In genomic region chr14:69696633-69697557, GRCh38 we compare ENCODE assay signal across 8 cellular contexts.
DNase-seq lines count a peak whose midpoint lies in the region; ATAC-seq and TF ChIP-seq lines count a peak whose summit lies in the region.

No MANE protein-coding gene starts in this region.

- no peaks in the 10 kb centered on the region for H3K36me3 ChIP-seq in PC-3 (ENCODE audit: low read depth, low read length)
- no peaks in the 10 kb centered on the region for H3K36me3 ChIP-seq in ectodermal cell (ENCODE audit: control insufficient read depth, insufficient read depth, low read length)

- 94 to 98% methylated on average over 7 to 8 of the region's 8 CpGs for WGBS in ectodermal cell, 2 experiments

- H3K27ac ChIP-seq in PC-3 (ENCODE audit: low read length) (no peak overlapping the region), ectodermal cell (ENCODE audit: insufficient read depth, low read depth, low read length, poor library complexity, severe bottlenecking) (peak overlapping the region; percentile 40), skin epidermis (peak overlapping the region in 19 of 21 experiments; percentile 6 to 85 (median 74))

- no peak overlapping the region for H3K9ac ChIP-seq in PC-3 (ENCODE audit: low read length)

- no peak overlapping the region for H2AFZ ChIP-seq in PC-3 (ENCODE audit: low read length)

- H4K20me1 ChIP-seq in PC-3 (ENCODE audit: low read length): no peaks in the 10 kb centered on the region

- POLR2A ChIA-PET in PC-3 (lab: Charles Lee; ENCODE audit: unreplicated experiment): no interaction called here

- DNase-seq in NCI-H2196 (lab: John Stamatoyannopoulos, UW; ENCODE audit: unreplicated experiment): peak; percentile 35
- no peak for DNase-seq in NCI-H2196 treated with DMSO at 0.1 percent for 48 hours (lab: John Stamatoyannopoulos, UW; ENCODE audit: unreplicated experiment)
- DNase-seq in PC-3: no peak
- no peak for DNase-seq in sciatic nerve (ENCODE audit: low spot score)

- no peak overlapping the region for H3K4me2 ChIP-seq in PC-3 (ENCODE audit: low read length)

- CTCF ChIA-PET in PC-3 (lab: Charles Lee): no interaction called here

- no TSS peak for BruUV-seq in PC-3 (replicated peaks; lab: Mats Ljungman, UMichigan)

- H3K4me3 ChIP-seq in PC-3 (ENCODE audit: low read length): no peak overlapping the region
- H3K4me3 ChIP-seq in ectodermal cell (ENCODE audit: insufficient read depth, low read depth, low read length): no peak overlapping the region
- H3K4me3 ChIP-seq in skin epidermis: no peak overlapping the region

- H3K79me2 ChIP-seq in PC-3 (ENCODE audit: low read length): no peaks in the 10 kb centered on the region

- H3K9me2 ChIP-seq in PC-3 (replicated peaks; ENCODE audit: low read length): no peaks in the 10 kb centered on the region

- H3K9me3 ChIP-seq in PC-3 (ENCODE audit: low read length): no peaks in the 10 kb centered on the region
- no peaks in the 10 kb centered on the region for H3K9me3 ChIP-seq in ectodermal cell (ENCODE audit: control insufficient read depth, low read length)

- no peak for TF ChIP-seq CTCF in PC-3 (conservative IDR thresholded peaks at IDR 0.05; ENCODE audit: low read depth, low read length)

- ATAC-seq in PC-3 (peak; percentile 16; the same call in 1 of the 2 replicates), GM19324 (IDR thresholded peaks at IDR 0.05; ENCODE audit: low FRiP score, unreplicated experiment) (no peak), sciatic nerve (no peak), HG03097 (IDR thresholded peaks at IDR 0.05; ENCODE audit: low FRiP score, unreplicated experiment) (no peak)

- H3F3A ChIP-seq in PC-3 (ENCODE audit: low read length, unreplicated experiment): no peaks in the 10 kb centered on the region

- H3K4me1 ChIP-seq in PC-3 (ENCODE audit: insufficient read depth, low read length): no peaks in the 10 kb centered on the region
- H3K4me1 ChIP-seq in ectodermal cell (ENCODE audit: control insufficient read depth, insufficient read depth, low read length): peaks cover 42% of the 10 kb centered on the region

- intact Hi-C loops in PC-3 (cut with micrococcal nuclease) (no loop called here), sciatic nerve (cut with DNase I) (no loop called here)

- H3K27me3 ChIP-seq in PC-3 (ENCODE audit: low read length) (no peaks in the 10 kb centered on the region), ectodermal cell (ENCODE audit: control insufficient read depth, insufficient read depth, low read length, poor library complexity, severe bottlenecking) (no peaks in the 10 kb centered on the region)
